ENCODE assay signal across 32 cellular contexts in the genomic region with DNA sequence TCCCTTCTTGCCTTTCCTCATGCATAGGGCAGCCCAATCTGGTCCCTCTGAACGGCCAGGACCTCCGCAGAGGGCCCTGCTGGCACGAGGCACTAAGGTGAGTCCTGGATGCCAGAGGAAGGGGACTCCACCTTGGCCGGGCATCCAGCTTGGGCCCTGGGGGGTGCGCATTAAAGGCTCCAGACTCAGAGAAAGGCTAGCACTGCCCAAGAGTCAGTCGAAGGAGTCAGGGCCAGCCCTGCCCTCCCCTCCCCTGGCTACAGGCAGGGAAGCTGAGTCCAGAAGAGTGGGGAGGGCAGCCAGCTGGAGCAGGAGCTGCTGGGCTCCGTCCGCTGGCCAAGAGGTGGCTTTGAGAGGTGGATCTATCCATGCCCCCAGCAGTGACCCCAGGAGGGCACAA. TPM values are rescaled to one million over a fixed set of nuclear protein-coding genes. Genes with fewer than 3 reads are reported as not detected.
"Had no signal": no experiment of that assay in that cellular context is flagged by ENCODE, and none has a peak within 500 bp of the region (broad histone marks: within the 10 kb centered on the region; RNA-seq: fewer than 3 reads in every experiment).

No MANE protein-coding gene starts in this region.

- H3K36me3 Mint-ChIP-seq: naive B cell; natural killer cell treated with Interleukin-12 subunit alpha and Interleukin-12 subunit beta and Interleukin-15 and Interleukin-18, amount 100 ng/mL, for 72 hours; neural progenitor cell had no signal

- H3K9me3 Mint-ChIP-seq: memory B cell; mesothelial cell of epicardium; naive B cell; natural killer cell treated with Interleukin-12 subunit alpha and Interleukin-12 subunit beta and Interleukin-15 and Interleukin-18, amount 100 ng/mL, for 72 hours; stimulated activated effector memory CD8-positive, alpha-beta T cell treated with anti-CD3 and anti-CD28 coated beads, Interleukin-12 subunit alpha, Interleukin-12 subunit beta, amount 100 ng/mL, for 72 hours had no signal

- DNase-seq: effector CD4-positive, alpha-beta T cell; foreskin fibroblast; left colon; left ventricle myocardium inferior; naive B cell; stimulated activated CD4-positive, alpha-beta T cell treated with anti-CD3 and anti-CD28 coated beads, Interleukin-2, amount 100 ng/mL, for 24 hours; stomach; thyroid gland; trophoblast cell had no signal

- H2AFZ ChIP-seq: hepatocyte, neural progenitor cell had no signal

- H3K4me2 ChIP-seq: hepatocyte, neural progenitor cell had no signal

- H3K27me3 Mint-ChIP-seq: memory B cell; natural killer cell treated with Interleukin-12 subunit alpha and Interleukin-12 subunit beta and Interleukin-15 and Interleukin-18, amount 100 ng/mL, for 72 hours had no signal

- FAIRE-seq: colon had no signal

- H3K4me3 ChIP-seq: gastrocnemius medialis, hepatocyte, left ventricle myocardium inferior, lung, mucosa of descending colon, neural progenitor cell, prostate gland, right atrium auricular region, sigmoid colon, stomach, thyroid gland, vagina had no signal

- H3K4me3 Mint-ChIP-seq: memory B cell; natural killer cell treated with Interleukin-12 subunit alpha and Interleukin-12 subunit beta and Interleukin-15 and Interleukin-18, amount 100 ng/mL, for 72 hours; stimulated activated effector memory CD8-positive, alpha-beta T cell treated with anti-CD3 and anti-CD28 coated beads, Interleukin-12 subunit alpha, Interleukin-12 subunit beta, amount 100 ng/mL, for 72 hours had no signal

- H3K9me3 ChIP-seq: gastrocnemius medialis, left ventricle myocardium inferior, mucosa of descending colon, prostate gland, right atrium auricular region, sigmoid colon, stomach, thyroid gland, vagina had no signal

- H3K27me3 ChIP-seq: dorsolateral prefrontal cortex, gastrocnemius medialis, hepatocyte, right atrium auricular region, thyroid gland, vagina had no signal

- H3K36me3 ChIP-seq: neural progenitor cell had no signal

- H3K27ac ChIP-seq: dorsolateral prefrontal cortex, epithelial cell of prostate, gastrocnemius medialis, hepatocyte, left ventricle myocardium inferior, neural progenitor cell, prostate gland, right atrium auricular region, sigmoid colon, stomach, thyroid gland, vagina had no signal

- H3K27ac Mint-ChIP-seq: memory B cell; mesothelial cell of epicardium; natural killer cell treated with Interleukin-12 subunit alpha and Interleukin-12 subunit beta and Interleukin-15 and Interleukin-18, amount 100 ng/mL, for 72 hours; neural progenitor cell had no signal

- H3K9ac ChIP-seq: neural progenitor cell had no signal

RNA-seq across cellular contexts. Expression of gene EFNA3, which starts 17.9 kb away (rescaled TPM):
- total RNA-seq: stomach had no signal

RNA-seq across cellular contexts. Expression of gene DCST1, which starts 27.1 kb away (rescaled TPM):
- total RNA-seq: glomerular endothelial cell; kidney epithelial cell; left ventricle myocardium inferior; natural killer cell treated with Interleukin-12 subunit alpha and Interleukin-12 subunit beta and Interleukin-15 and Interleukin-18, amount 100 ng/mL, for 72 hours; osteocyte; right atrium auricular region; skeletal muscle tissue; subcutaneous adipose tissue; ureter; vagina had no signal
- polyA plus RNA-seq: hepatocyte had no signal

RNA-seq across cellular contexts. Expression of gene DCST2, which starts 27.2 kb away (rescaled TPM):
- total RNA-seq: gastrocnemius medialis, kidney epithelial cell, left ventricle myocardium inferior, right atrium auricular region, skeletal muscle tissue, temporal lobe had no signal
